ENCODE assay signal across 17 cellular contexts in genomic region chr17:73347355-73347754, GRCh38. TPM values are rescaled to one million over a fixed set of nuclear protein-coding genes. Genes with fewer than 3 reads are reported as not detected.
DNase-seq lines count a peak whose midpoint lies in the region; ATAC-seq and TF ChIP-seq lines count a peak whose summit lies in the region.
"Had no signal": no experiment of that assay in that cellular context is flagged by ENCODE, and none has a peak within 500 bp of the region (broad histone marks: within the 10 kb centered on the region; RNA-seq: fewer than 3 reads in every experiment).

No MANE protein-coding gene starts in this region.

- H3K27me3 ChIP-seq in breast epithelium (no peaks in the 10 kb centered on the region), gastroesophageal sphincter (no peaks in the 10 kb centered on the region), osteoblast (ENCODE audit: insufficient read depth, low read length) (peaks cover 2% of the 10 kb centered on the region), vagina (no peaks in the 10 kb centered on the region)

- DNase-seq in breast epithelium (ENCODE audit: low spot score in 2 of 2) (no peak), MCF 10A (ENCODE audit: unreplicated experiment) (no peak), osteoblast (ENCODE audit: insufficient read length, low spot score, missing footprints) (peak; percentile 84), vagina (ENCODE audit: extremely low spot score in 2 of 2) (no peak), COLO829 (ENCODE audit: low spot score) (no peak), middle frontal gyrus (ENCODE audit: extremely low spot score, low spot score) (no peak)
- DNase-seq: activated CD4-positive, alpha-beta T cell treated with anti-CD3 and anti-CD28 coated beads, Interleukin-2, amount 10 ng/mL, durations not matched to agents 7 days and 5 days; activated T-cell treated with anti-CD3 and anti-CD28 coated beads, Interleukin-2, amount 50 U/mL, for 1 hour; DND-41; SIG-M5; stimulated activated CD4-positive, alpha-beta T cell treated with anti-CD3 and anti-CD28 coated beads, Interleukin-4, amount 100 ng/mL, for 24 hours had no signal

- no peaks in the 10 kb centered on the region for H3K9me3 Mint-ChIP-seq in MCF 10A (ENCODE audit: unreplicated experiment)
- H3K9me3 Mint-ChIP-seq: activated CD4-positive, alpha-beta T cell treated with anti-CD3 and anti-CD28 coated beads, Interleukin-2, amount 10 ng/mL, durations not matched to agents 7 days and 5 days; GM23338 had no signal

- H3K9me3 ChIP-seq in breast epithelium, result no peaks in the 10 kb centered on the region
- H3K9me3 ChIP-seq in gastroesophageal sphincter, result no peaks in the 10 kb centered on the region
- no peaks in the 10 kb centered on the region for H3K9me3 ChIP-seq in osteoblast (ENCODE audit: low read depth, low read length)
- no peaks in the 10 kb centered on the region for H3K9me3 ChIP-seq in vagina

- H3K27ac ChIP-seq in breast epithelium, result peak overlapping the region; percentile 93 to 95
- peak overlapping the region in 3 of 4 donors; percentile 61 to 71 (median 68) for H3K27ac ChIP-seq in gastroesophageal sphincter
- H3K27ac ChIP-seq in osteoblast (ENCODE audit: low read depth, low read length), result no peak overlapping the region
- peak overlapping the region; percentile 78 for H3K27ac ChIP-seq in vagina
- H3K27ac ChIP-seq: 22Rv1, C4-2B had no signal

- H2AFZ ChIP-seq in osteoblast (ENCODE audit: low read length), result peak overlapping the region; percentile 1
- H2AFZ ChIP-seq: GM23338 had no signal

- H3K36me3 Mint-ChIP-seq in MCF 10A (ENCODE audit: insufficient read depth, unreplicated experiment), result no peaks in the 10 kb centered on the region
- H3K36me3 Mint-ChIP-seq: activated naive CD8-positive, alpha-beta T cell had no signal

- no peak overlapping the region for H3K27ac Mint-ChIP-seq in MCF 10A (ENCODE audit: low read depth, unreplicated experiment)
- H3K27ac Mint-ChIP-seq: activated CD4-positive, alpha-beta T cell treated with anti-CD3 and anti-CD28 coated beads, Interleukin-2, amount 10 ng/mL, durations not matched to agents 7 days and 5 days; activated naive CD8-positive, alpha-beta T cell; GM23338 had no signal

- TF ChIP-seq POLR2A in breast epithelium (IDR thresholded peaks at IDR 0.05), result no peak
- no peak for TF ChIP-seq POLR2A in gastroesophageal sphincter (IDR thresholded peaks at IDR 0.05)
- TF ChIP-seq POLR2A in vagina (IDR thresholded peaks at IDR 0.05), result no peak

- peak; percentile 25 for ATAC-seq in gastroesophageal sphincter
- no peak for ATAC-seq in HG02973 (IDR thresholded peaks at IDR 0.05; ENCODE audit: unreplicated experiment)
- ATAC-seq: GM23338 had no signal

- no peaks in the 10 kb centered on the region for H3K79me2 ChIP-seq in osteoblast (ENCODE audit: insufficient read depth, low read length)

- H3K4me3 ChIP-seq in breast epithelium (no peak overlapping the region), gastroesophageal sphincter (no peak overlapping the region), osteoblast (ENCODE audit: insufficient read depth, low read length) (no peak overlapping the region), vagina (no peak overlapping the region)
- H3K4me3 ChIP-seq: GM23338 had no signal

- POLR2A ChIA-PET in MCF 10A (lab: Yijun Ruan, JAX), result no interaction called here

- H3K36me3 ChIP-seq in breast epithelium (no peaks in the 10 kb centered on the region), gastroesophageal sphincter (no peaks in the 10 kb centered on the region), osteoblast (ENCODE audit: insufficient read depth, low read length) (no peaks in the 10 kb centered on the region), vagina (no peaks in the 10 kb centered on the region)

- CTCF ChIA-PET in MCF 10A (lab: Yijun Ruan, JAX), result interaction anchor here (0.6 to 1.1 kb wide), 4 partner anchors 17 to 963 kb away, joined by 3 to 6 read pairs (median 4); no protein-coding TSS in a partner anchor

- no peak for TF ChIP-seq EP300 in gastroesophageal sphincter (IDR thresholded peaks at IDR 0.05)

- BruUV-seq in MCF 10A (replicated peaks; lab: Mats Ljungman, UMichigan), result no TSS peak

- intact Hi-C loops in breast epithelium (cut with DNase I; ENCODE audit: low total_unique reads), result no loop called here
- intact Hi-C loops in MCF 10A (cut with micrococcal nuclease), result no loop called here
- intact Hi-C loops in vagina (cut with DNase I), result no loop called here

- peaks cover 5 to 15% of the 10 kb centered on the region in 2 donors for H3K4me1 ChIP-seq in breast epithelium
- peaks cover 0 to 51% (median 23%) of the 10 kb centered on the region in 3 donors for H3K4me1 ChIP-seq in gastroesophageal sphincter
- H3K4me1 ChIP-seq in osteoblast (ENCODE audit: insufficient read depth, low read length), result peaks cover 13% of the 10 kb centered on the region
- peaks cover 41% of the 10 kb centered on the region for H3K4me1 ChIP-seq in vagina

- 13 to 43% methylated on average over 1 of the region's 5 CpGs for WGBS in gastroesophageal sphincter (ENCODE audit: low coverage in 1 of 2), 2 donors

- no peak overlapping the region for H3K4me2 ChIP-seq in osteoblast (ENCODE audit: insufficient read depth, low read length)
- H3K4me2 ChIP-seq: GM23338 had no signal

- peaks cover 1% of the 10 kb centered on the region for H3K4me1 Mint-ChIP-seq in MCF 10A (ENCODE audit: insufficient read depth, unreplicated experiment)
- H3K4me1 Mint-ChIP-seq: activated CD4-positive, alpha-beta T cell treated with anti-CD3 and anti-CD28 coated beads, Interleukin-2, amount 10 ng/mL, durations not matched to agents 7 days and 5 days had no signal

- no peak overlapping the region for H3K4me3 Mint-ChIP-seq in MCF 10A (ENCODE audit: unreplicated experiment)
- H3K4me3 Mint-ChIP-seq: activated CD4-positive, alpha-beta T cell treated with anti-CD3 and anti-CD28 coated beads, Interleukin-2, amount 10 ng/mL, durations not matched to agents 7 days and 5 days; activated naive CD8-positive, alpha-beta T cell; GM23338 had no signal

- H3K27me3 Mint-ChIP-seq in MCF 10A (ENCODE audit: insufficient read depth, unreplicated experiment), result no peaks in the 10 kb centered on the region
- H3K27me3 Mint-ChIP-seq: activated CD4-positive, alpha-beta T cell treated with anti-CD3 and anti-CD28 coated beads, Interleukin-2, amount 10 ng/mL, durations not matched to agents 7 days and 5 days; activated naive CD8-positive, alpha-beta T cell had no signal

- H4K20me1 ChIP-seq in osteoblast (ENCODE audit: insufficient read depth, low read length), result no peaks in the 10 kb centered on the region

- TF ChIP-seq CTCF in breast epithelium (IDR thresholded peaks at IDR 0.05), result no peak
- TF ChIP-seq CTCF in MCF 10A (IDR thresholded peaks at IDR 0.05; ENCODE audit: unreplicated experiment), result no peak
- no peak for TF ChIP-seq CTCF in gastroesophageal sphincter (IDR thresholded peaks at IDR 0.05)
- no peak for TF ChIP-seq CTCF in osteoblast (IDR thresholded peaks at IDR 0.05; ENCODE audit: extremely low read depth, low read depth, low read length)
- no peak for TF ChIP-seq CTCF in vagina (IDR thresholded peaks at IDR 0.05)

RNA-seq across cellular contexts. Expression of gene CDC42EP4, which starts 35.6 kb away (rescaled TPM):
- total RNA-seq in breast epithelium, result 100 to 1,000 TPM in 2 of 3 donors, 10 to 100 TPM in 1; 71.0 to 141 (median 112) TPM
- 11.0 and 12.2 TPM in 2 replicates for total RNA-seq in MCF 10A (2022)
- 100 to 1,000 TPM in 1 of 4 donors, 10 to 100 TPM in 3; 69.4 to 106 (median 73.0) TPM for total RNA-seq in gastroesophageal sphincter
- 13.8 and 16.3 TPM in 2 replicates for total RNA-seq in osteoblast
- 73.7 TPM for total RNA-seq in vagina
